In the genomic region with DNA sequence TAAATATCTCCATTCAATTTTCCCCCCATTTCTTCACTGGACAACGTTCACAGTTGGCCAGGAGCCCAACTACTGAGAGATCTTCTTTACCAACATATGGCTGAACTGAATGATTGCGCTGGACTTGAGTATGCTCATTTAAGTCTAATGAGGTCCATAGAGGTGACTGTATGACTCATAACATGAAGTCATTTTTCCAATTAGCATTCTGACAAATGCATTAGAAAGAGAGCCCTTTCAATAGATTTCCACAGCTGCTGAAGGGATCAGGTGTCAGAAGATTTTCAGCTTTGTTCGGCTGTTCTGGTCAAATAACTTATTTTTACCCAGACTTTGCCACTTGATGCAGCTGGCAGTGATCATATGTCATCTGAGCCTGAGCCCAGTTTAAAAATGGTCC, we compare ENCODE assay signal across 13 cellular contexts.
DNase-seq lines count a peak whose midpoint lies in the region; ATAC-seq and TF ChIP-seq lines count a peak whose summit lies in the region.
"Had no signal": no experiment of that assay in that cellular context is flagged by ENCODE, and none has a peak within 500 bp of the region (broad histone marks: within the 10 kb centered on the region; RNA-seq: fewer than 3 reads in every experiment).

No MANE protein-coding gene starts in this region.

- H3K9me3 Mint-ChIP-seq in activated CD4-positive, alpha-beta memory T cell treated with anti-CD3 and anti-CD28 coated beads, Interleukin-2, amount 10 ng/mL, durations not matched to agents 7 days and 5 days, result no peaks in the 10 kb centered on the region

- no peak for TF ChIP-seq CTCF in astrocyte of the cerebellum (IDR thresholded peaks at IDR 0.05; ENCODE audit: low read depth, low read length, missing control alignments)

- no peaks in the 10 kb centered on the region for H3K36me3 Mint-ChIP-seq in activated CD4-positive, alpha-beta memory T cell treated with anti-CD3 and anti-CD28 coated beads, Interleukin-2, amount 10 ng/mL, durations not matched to agents 7 days and 5 days (ENCODE audit: low read depth)
- H3K36me3 Mint-ChIP-seq: CD4-positive, alpha-beta memory T cell had no signal

- no peak overlapping the region for H3K27ac Mint-ChIP-seq in activated CD4-positive, alpha-beta memory T cell treated with anti-CD3 and anti-CD28 coated beads, Interleukin-2, amount 10 ng/mL, durations not matched to agents 7 days and 5 days
- H3K27ac Mint-ChIP-seq: CD4-positive, alpha-beta memory T cell had no signal

- H3K4me1 Mint-ChIP-seq in activated CD4-positive, alpha-beta memory T cell treated with anti-CD3 and anti-CD28 coated beads, Interleukin-2, amount 10 ng/mL, durations not matched to agents 7 days and 5 days, result no peaks in the 10 kb centered on the region
- H3K4me1 Mint-ChIP-seq: CD4-positive, alpha-beta memory T cell had no signal

- H3K27me3 Mint-ChIP-seq in activated CD4-positive, alpha-beta memory T cell treated with anti-CD3 and anti-CD28 coated beads, Interleukin-2, amount 10 ng/mL, durations not matched to agents 7 days and 5 days, result no peaks in the 10 kb centered on the region

- in situ Hi-C loops in astrocyte of the cerebellum (cut with HindIII; ENCODE audit: low sequenced_read_pairs), result no loop called here

- no peak overlapping the region for H3K4me3 Mint-ChIP-seq in activated CD4-positive, alpha-beta memory T cell treated with anti-CD3 and anti-CD28 coated beads, Interleukin-2, amount 10 ng/mL, durations not matched to agents 7 days and 5 days
- H3K4me3 Mint-ChIP-seq: CD4-positive, alpha-beta memory T cell had no signal

- CTCF ChIA-PET in activated CD4-positive, alpha-beta memory T cell treated with anti-CD3 and anti-CD28 coated beads, Interleukin-2, amount 10 ng/mL, durations not matched to agents 7 days and 5 days (lab: Charles Lee), result no interaction called here

- ATAC-seq in HG03025 (IDR thresholded peaks at IDR 0.05; ENCODE audit: low FRiP score, unreplicated experiment), result no peak
- no peak for ATAC-seq in GM18502 (IDR thresholded peaks at IDR 0.05; ENCODE audit: poor library complexity, unreplicated experiment)

- DNase-seq in DMS79 (lab: John Stamatoyannopoulos, UW), result peak; percentile 7
- DNase-seq in DMS79 treated with DMSO at 0.1 percent for 48 hours (lab: John Stamatoyannopoulos, UW), result no peak
- peak; percentile 43 for DNase-seq in NCI-H2227 (lab: John Stamatoyannopoulos, UW; ENCODE audit: unreplicated experiment)
- DNase-seq in astrocyte of the cerebellum (ENCODE audit: low read depth), result peak; percentile 5
- DNase-seq in activated CD4-positive, alpha-beta memory T cell treated with anti-CD3 and anti-CD28 coated beads, Interleukin-2, amount 10 ng/mL, durations not matched to agents 7 days and 5 days, result no peak
- DNase-seq in SKM-1 (lab: John Stamatoyannopoulos, UW; ENCODE audit: unreplicated experiment), result no peak
- DNase-seq: CD4-positive, alpha-beta memory T cell; NCI-H1694; small intestine had no signal

- POLR2A ChIA-PET in activated CD4-positive, alpha-beta memory T cell treated with anti-CD3 and anti-CD28 coated beads, Interleukin-2, amount 10 ng/mL, durations not matched to agents 7 days and 5 days (lab: Charles Lee), result no interaction called here

- H3K4me3 ChIP-seq in astrocyte of the cerebellum (ENCODE audit: low read depth, low read length), result no peak overlapping the region
- H3K4me3 ChIP-seq: cardiac muscle cell, lung had no signal

Comparison
In these comparisons a context has a peak if more than half of its experiments do, and no peak if none do; other contexts are left out.
1. DNase-seq: peak in DMS79 (single experiment), NCI-H2227 (single experiment) and astrocyte of the cerebellum (single experiment); none in DMS79 treated with DMSO at 0.1 percent for 48 hours (single experiment), activated CD4-positive, alpha-beta memory T cell treated with anti-CD3 and anti-CD28 coated beads, Interleukin-2, amount 10 ng/mL, durations not matched to agents 7 days and 5 days (single experiment) and SKM-1 (single experiment).